21 cellular contexts compared by ENCODE assay signal in genomic region chr5:14357441-14357840, GRCh38.
DNase-seq lines count a peak whose midpoint lies in the region; ATAC-seq and TF ChIP-seq lines count a peak whose summit lies in the region.
"Had no signal": no experiment of that assay in that cellular context is flagged by ENCODE, and none has a peak within 500 bp of the region (broad histone marks: within the 10 kb centered on the region; RNA-seq: fewer than 3 reads in every experiment).

No MANE protein-coding gene starts in this region.

- H2BK5ac ChIP-seq in mesendoderm (ENCODE audit: low read length), result no peak overlapping the region

- H3K79me1 ChIP-seq in mesendoderm (ENCODE audit: low read length), result peaks cover 7% of the 10 kb centered on the region

- peak overlapping the region; percentile 54 for H3K4me3 Mint-ChIP-seq in WTC11
- H3K4me3 Mint-ChIP-seq in mesothelial cell of epicardium, result no peak overlapping the region
- H3K4me3 Mint-ChIP-seq: activated CD8-positive, alpha-beta memory T cell treated with anti-CD3 and anti-CD28 coated beads, Interleukin-2, amount 10 ng/mL, durations not matched to agents 7 days and 5 days; activated naive CD8-positive, alpha-beta T cell treated with anti-CD3 and anti-CD28 coated beads for 36 hours; T-cell had no signal

- H3K4me1 ChIP-seq in BLaER1, result peaks cover 62% of the 10 kb centered on the region
- peaks cover 0 to 37% (median 0%) of the 10 kb centered on the region in 3 donors for H3K4me1 ChIP-seq in gastroesophageal sphincter
- peaks cover 6% of the 10 kb centered on the region for H3K4me1 ChIP-seq in mesendoderm (ENCODE audit: control insufficient read depth, low read depth, low read length)
- no peaks in the 10 kb centered on the region for H3K4me1 ChIP-seq in GM23248 (ENCODE audit: insufficient read depth)
- H3K4me1 ChIP-seq: A549 had no signal

- H3K4me2 ChIP-seq in BLaER1, result peak overlapping the region; percentile 84
- H3K4me2 ChIP-seq in mesendoderm (ENCODE audit: low read length), result no peak overlapping the region
- H3K4me2 ChIP-seq in GM23248 (ENCODE audit: unreplicated experiment), result no peak overlapping the region
- H3K4me2 ChIP-seq: A549 had no signal

- H3K36me3 ChIP-seq in BLaER1 (peaks cover 55% of the 10 kb centered on the region), gastroesophageal sphincter (peaks cover 0 to 54% of the 10 kb centered on the region in 2 donors), mesendoderm (ENCODE audit: control insufficient read depth, insufficient read depth, low read length) (peaks cover 6% of the 10 kb centered on the region), GM23248 (ENCODE audit: low read depth) (peaks cover 65% of the 10 kb centered on the region)
- H3K36me3 ChIP-seq: neutrophil had no signal

- DNase-seq in WTC11 (ENCODE audit: low spot score) (no peak), mesendoderm (no peak), GM23248 (no peak), GM10248 (ENCODE audit: extremely low spot score) (no peak), mesothelial cell of epicardium (ENCODE audit: low spot score in 2 of 2, unreplicated experiment in 2 of 2) (no peak)
- DNase-seq: activated CD4-positive, alpha-beta T cell treated with anti-CD3 and anti-CD28 coated beads for 48 hours; activated CD8-positive, alpha-beta memory T cell treated with anti-CD3 and anti-CD28 coated beads, Interleukin-2, amount 10 ng/mL, durations not matched to agents 7 days and 5 days; activated naive CD8-positive, alpha-beta T cell treated with anti-CD3 and anti-CD28 coated beads for 36 hours; EL; foreskin fibroblast; KG1; mucosa of descending colon; NCI-H1694 treated with DMSO at 0.1 percent for 48 hours; NCI-H748 treated with DMSO at 0.1 percent for 48 hours; T-cell had no signal

- ATAC-seq in WTC11 (peak; percentile 68), gastroesophageal sphincter (peak; percentile 42), HG02938 (IDR thresholded peaks at IDR 0.05; ENCODE audit: unreplicated experiment) (no peak)
- ATAC-seq: A549; activated CD8-positive, alpha-beta memory T cell treated with anti-CD3 and anti-CD28 coated beads, Interleukin-2, amount 10 ng/mL, durations not matched to agents 7 days and 5 days; mucosa of descending colon; T-cell had no signal

- peak overlapping the region; percentile 2 for H3K56ac ChIP-seq in mesendoderm (ENCODE audit: low read length)

- no peaks in the 10 kb centered on the region for H3K27me3 ChIP-seq in BLaER1
- H3K27me3 ChIP-seq in gastroesophageal sphincter, result no peaks in the 10 kb centered on the region
- H3K27me3 ChIP-seq in mesendoderm (ENCODE audit: insufficient read depth, low read length, poor library complexity), result no peaks in the 10 kb centered on the region
- H3K27me3 ChIP-seq in GM23248 (replicated peaks; ENCODE audit: insufficient read depth), result no peaks in the 10 kb centered on the region
- H3K27me3 ChIP-seq: neutrophil, suprapubic skin had no signal

- 23 to 42% methylated on average over 8 to 9 of the region's 9 CpGs for WGBS in gastroesophageal sphincter (ENCODE audit: low coverage in 1 of 2), 2 donors
- no CpG with 5 or more reads among the region's 9 CpGs for WGBS in mesendoderm (ENCODE audit: extremely low coverage, insufficient coverage, low lambda C conversion rate)
- 54 to 63% methylated on average over 9 of the region's 9 CpGs for WGBS in GM23248 (ENCODE audit: low coverage in 1 of 2, low lambda C conversion rate in 2 of 2, missing lambda C conversion rate in 2 of 2), 2 experiments

- H3K9me2 ChIP-seq in GM23248 (ENCODE audit: insufficient read depth), result no peaks in the 10 kb centered on the region

- H3K36me3 Mint-ChIP-seq in WTC11, result peaks cover 22% of the 10 kb centered on the region
- peaks cover 20% of the 10 kb centered on the region for H3K36me3 Mint-ChIP-seq in mesothelial cell of epicardium
- H3K36me3 Mint-ChIP-seq: activated CD8-positive, alpha-beta memory T cell treated with anti-CD3 and anti-CD28 coated beads, Interleukin-2, amount 10 ng/mL, durations not matched to agents 7 days and 5 days; activated naive CD8-positive, alpha-beta T cell treated with anti-CD3 and anti-CD28 coated beads for 36 hours; T-cell had no signal

- H3K27ac ChIP-seq in BLaER1 (peak overlapping the region; percentile 42), gastroesophageal sphincter (peak overlapping the region in 1 of 4 donors; percentile 9), mesendoderm (ENCODE audit: low read depth, low read length) (no peak overlapping the region), GM23248 (no peak overlapping the region)
- H3K27ac ChIP-seq: A549, neutrophil, suprapubic skin had no signal

- H3K4ac ChIP-seq in mesendoderm (ENCODE audit: low read depth, low read length), result no peak overlapping the region

- H3K9me3 Mint-ChIP-seq in WTC11 (no peaks in the 10 kb centered on the region), mesothelial cell of epicardium (no peaks in the 10 kb centered on the region)
- H3K9me3 Mint-ChIP-seq: activated naive CD8-positive, alpha-beta T cell treated with anti-CD3 and anti-CD28 coated beads for 36 hours; T-cell had no signal

- H3K4me1 Mint-ChIP-seq in WTC11, result peaks cover 33% of the 10 kb centered on the region
- H3K4me1 Mint-ChIP-seq in mesothelial cell of epicardium, result no peaks in the 10 kb centered on the region
- H3K4me1 Mint-ChIP-seq: T-cell had no signal

- peaks cover 89% of the 10 kb centered on the region for H4K20me1 ChIP-seq in BLaER1
- H4K20me1 ChIP-seq in GM23248 (ENCODE audit: insufficient read depth), result peaks cover 9% of the 10 kb centered on the region; the same call in 1 of the 2 replicates

- H3K27me3 Mint-ChIP-seq in WTC11 (ENCODE audit: low read depth) (no peaks in the 10 kb centered on the region), mesothelial cell of epicardium (ENCODE audit: low read depth) (no peaks in the 10 kb centered on the region)
- H3K27me3 Mint-ChIP-seq: activated naive CD8-positive, alpha-beta T cell treated with anti-CD3 and anti-CD28 coated beads for 36 hours had no signal

- no peak for TF ChIP-seq CTCF in WTC11 (IDR thresholded peaks at IDR 0.05)
- TF ChIP-seq CTCF in gastroesophageal sphincter (IDR thresholded peaks at IDR 0.05), result no peak
- no peak for TF ChIP-seq CTCF in GM10248 (IDR thresholded peaks at IDR 0.05; ENCODE audit: control extremely low read depth, extremely low read depth, low read depth, missing control alignments)
- TF ChIP-seq CTCF in mesothelial cell of epicardium (IDR thresholded peaks at IDR 0.05; ENCODE audit: unreplicated experiment), result no peak

- H2AK5ac ChIP-seq in mesendoderm (ENCODE audit: low read length), result no peak overlapping the region

- H3K79me2 ChIP-seq in mesendoderm (ENCODE audit: control insufficient read depth, insufficient read depth, low read length) (no peaks in the 10 kb centered on the region), GM23248 (ENCODE audit: insufficient read depth) (peaks cover 99% of the 10 kb centered on the region)

- H3K9me3 ChIP-seq in BLaER1, result no peaks in the 10 kb centered on the region
- H3K9me3 ChIP-seq in gastroesophageal sphincter, result no peaks in the 10 kb centered on the region
- no peaks in the 10 kb centered on the region for H3K9me3 ChIP-seq in GM23248 (ENCODE audit: low read depth)
- H3K9me3 ChIP-seq: A549, mucosa of descending colon, neutrophil, suprapubic skin had no signal

- H3K27ac Mint-ChIP-seq in WTC11 (peak overlapping the region; percentile 23), mesothelial cell of epicardium (no peak overlapping the region)
- H3K27ac Mint-ChIP-seq: activated CD8-positive, alpha-beta memory T cell treated with anti-CD3 and anti-CD28 coated beads, Interleukin-2, amount 10 ng/mL, durations not matched to agents 7 days and 5 days; activated naive CD8-positive, alpha-beta T cell treated with anti-CD3 and anti-CD28 coated beads for 36 hours; T-cell had no signal

- H4K8ac ChIP-seq in mesendoderm (ENCODE audit: low read depth, low read length), result no peak overlapping the region

- no peak overlapping the region for H3K18ac ChIP-seq in mesendoderm (ENCODE audit: low read length)

- H3K4me3 ChIP-seq in BLaER1, result no peak overlapping the region
- H3K4me3 ChIP-seq in gastroesophageal sphincter, result no peak overlapping the region
- no peak overlapping the region for H3K4me3 ChIP-seq in mesendoderm (ENCODE audit: low read length)
- no peak overlapping the region for H3K4me3 ChIP-seq in GM23248
- H3K4me3 ChIP-seq: A549, mucosa of descending colon, suprapubic skin had no signal

- peaks cover 71% of the 10 kb centered on the region for H3F3A ChIP-seq in GM23248 (ENCODE audit: insufficient read depth)

- H2BK120ac ChIP-seq in mesendoderm (ENCODE audit: low read depth, low read length), result no peak overlapping the region

- no peak overlapping the region; the same call in 1 of the 2 replicates for H3K9ac ChIP-seq in BLaER1
- no peak overlapping the region for H3K9ac ChIP-seq in mesendoderm (ENCODE audit: low read length)
- H3K9ac ChIP-seq in GM23248, result no peak overlapping the region

- POLR2A ChIA-PET in WTC11 (lab: Charles Lee) (interaction anchor here (1.3 kb wide), 1 partner anchor 307 kb away, joined by 5 read pairs; the partner anchor contains the start of gene OTULIN), GM10248 (lab: Yijun Ruan, JAX) (no interaction called here)

- no peak overlapping the region for H4K5ac ChIP-seq in mesendoderm (ENCODE audit: low read length)

- in situ Hi-C loops in GM23248 (cut with MboI), result no loop called here

- H2BK15ac ChIP-seq in mesendoderm (replicated peaks; ENCODE audit: low read depth), result no peak overlapping the region

- CTCF ChIA-PET in WTC11 (lab: Charles Lee), result interaction anchor here (0.9 to 2.4 kb wide), 8 partner anchors 8 to 291 kb away, joined by 3 to 14 read pairs (median 4); no protein-coding TSS in a partner anchor
- CTCF ChIA-PET in GM10248 (lab: Yijun Ruan, JAX), result interaction anchor here (1.1 to 2.4 kb wide), 5 partner anchors 10 to 370 kb away, joined by 3 to 10 read pairs (median 5); no protein-coding TSS in a partner anchor

- no peak for TF ChIP-seq POLR2A in gastroesophageal sphincter (IDR thresholded peaks at IDR 0.05)

- no peak overlapping the region for H2AFZ ChIP-seq in GM23248

- H3K23ac ChIP-seq in mesendoderm (ENCODE audit: low read length), result no peak overlapping the region

- no peak for TF ChIP-seq EP300 in gastroesophageal sphincter (IDR thresholded peaks at IDR 0.05)

TF ChIP-seq in WTC11, 78 proteins besides CTCF, POLR2A, EP300 and RAD21 (continues in another document):
- TF ChIP-seq NFYB (CRISPR knock-in tag; conservative IDR thresholded peaks at IDR 0.05; ENCODE audit: low read depth) (no peak), ZNF121 (CRISPR knock-in tag; IDR thresholded peaks at IDR 0.05) (no peak), ZSCAN18 (CRISPR knock-in tag; IDR thresholded peaks at IDR 0.05) (no peak)
